In genomic region chr13:50907781-50908180, GRCh38 we compare ENCODE assay signal across 15 cellular contexts. TPM values are rescaled to one million over a fixed set of nuclear protein-coding genes. Genes with fewer than 3 reads are reported as not detected.
DNase-seq lines count a peak whose midpoint lies in the region; ATAC-seq and TF ChIP-seq lines count a peak whose summit lies in the region.
"Had no signal": no experiment of that assay in that cellular context is flagged by ENCODE, and none has a peak within 500 bp of the region (broad histone marks: within the 10 kb centered on the region; RNA-seq: fewer than 3 reads in every experiment).

No MANE protein-coding gene starts in this region.

- no peaks in the 10 kb centered on the region for H3K9me2 ChIP-seq in Karpas-422 (replicated peaks; ENCODE audit: insufficient read depth, low read length)

- H3K36me3 ChIP-seq in Karpas-422 (ENCODE audit: insufficient read depth, low read length) (no peaks in the 10 kb centered on the region), brain microvascular endothelial cell (replicated peaks) (no peaks in the 10 kb centered on the region)

- no peaks in the 10 kb centered on the region for H3K9me3 ChIP-seq in Karpas-422 (ENCODE audit: low read length)
- H3K9me3 ChIP-seq: A549 had no signal

- no peaks in the 10 kb centered on the region for H3K9me3 Mint-ChIP-seq in activated naive CD4-positive, alpha-beta T cell treated with anti-CD3 and anti-CD28 coated beads, Interleukin-2, amount 10 ng/mL, durations not matched to agents 7 days and 5 days
- no peaks in the 10 kb centered on the region for H3K9me3 Mint-ChIP-seq in activated naive CD4-positive, alpha-beta T cell treated with anti-CD3 and anti-CD28 coated beads, Interleukin-2, amount 50 U/mL, for 72 hours
- no peaks in the 10 kb centered on the region for H3K9me3 Mint-ChIP-seq in central memory CD8-positive, alpha-beta T cell

- H3K27me3 Mint-ChIP-seq in activated naive CD4-positive, alpha-beta T cell treated with anti-CD3 and anti-CD28 coated beads, Interleukin-2, amount 10 ng/mL, durations not matched to agents 7 days and 5 days: no peaks in the 10 kb centered on the region
- H3K27me3 Mint-ChIP-seq in central memory CD8-positive, alpha-beta T cell: no peaks in the 10 kb centered on the region

- no peak for TF ChIP-seq CTCF in brain microvascular endothelial cell (IDR thresholded peaks at IDR 0.05; ENCODE audit: low read depth, low read length, missing control alignments)

- H3K27me3 ChIP-seq in Karpas-422 (ENCODE audit: low read length) (no peaks in the 10 kb centered on the region), brain microvascular endothelial cell (replicated peaks) (no peaks in the 10 kb centered on the region)

- no peak overlapping the region for H3K27ac ChIP-seq in Karpas-422 (ENCODE audit: low read length)
- H3K27ac ChIP-seq in brain microvascular endothelial cell: no peak overlapping the region
- H3K27ac ChIP-seq: A549, KMS-11 had no signal

- peaks cover 9% of the 10 kb centered on the region; the same call in 1 of the 2 replicates for H4K20me1 ChIP-seq in Karpas-422 (ENCODE audit: insufficient read depth, low read depth, low read length)

- H2AFZ ChIP-seq in Karpas-422 (ENCODE audit: low read length): no peak overlapping the region

- CTCF ChIA-PET in activated naive CD4-positive, alpha-beta T cell treated with anti-CD3 and anti-CD28 coated beads, Interleukin-2, amount 10 ng/mL, durations not matched to agents 7 days and 5 days (lab: Charles Lee): interaction anchor here (6.1 kb wide), 1 partner anchor 14 kb away, joined by 84 read pairs; no protein-coding TSS in a partner anchor

- no peak overlapping the region for H3K9ac ChIP-seq in Karpas-422 (ENCODE audit: low read length)
- H3K9ac ChIP-seq: KMS-11 had no signal

- no peak for DNase-seq in activated naive CD4-positive, alpha-beta T cell treated with anti-CD3 and anti-CD28 coated beads, Interleukin-2, amount 10 ng/mL, durations not matched to agents 7 days and 5 days
- no peak for DNase-seq in activated naive CD4-positive, alpha-beta T cell treated with anti-CD3 and anti-CD28 coated beads, Interleukin-2, amount 50 U/mL, for 72 hours (ENCODE audit: low spot score in 2 of 2)
- DNase-seq in Karpas-422 (no peak), HuH-7 (ENCODE audit: low spot score) (no peak), brain microvascular endothelial cell (no peak), DMS53 (lab: John Stamatoyannopoulos, UW) (no peak)
- DNase-seq in central memory CD8-positive, alpha-beta T cell (ENCODE audit: low spot score in 2 of 2): no peak
- DNase-seq: DMS 273 treated with DMSO at 0.1 percent for 48 hours, H7, NCI-H1417 treated with DMSO at 0.1 percent for 48 hours, NCI-H2029 treated with DMSO at 0.1 percent for 48 hours, NCI-H510A treated with DMSO at 0.1 percent for 48 hours, SHP77 treated with DMSO at 0.1 percent for 48 hours had no signal

- H3K4me1 Mint-ChIP-seq in activated naive CD4-positive, alpha-beta T cell treated with anti-CD3 and anti-CD28 coated beads, Interleukin-2, amount 10 ng/mL, durations not matched to agents 7 days and 5 days: peaks cover 37% of the 10 kb centered on the region
- H3K4me1 Mint-ChIP-seq in central memory CD8-positive, alpha-beta T cell: peaks cover 30% of the 10 kb centered on the region

- H3K79me2 ChIP-seq in Karpas-422 (ENCODE audit: low read length): peaks cover 22% of the 10 kb centered on the region

- H3K4me1 ChIP-seq in Karpas-422 (ENCODE audit: low read length): peaks cover 43% of the 10 kb centered on the region

- in situ Hi-C loops in brain microvascular endothelial cell (cut with HindIII; ENCODE audit: low pct_ligation_motif_present, low sequenced_read_pairs): no loop called here

- no peak overlapping the region for H3K4me3 ChIP-seq in Karpas-422 (ENCODE audit: low read length)
- H3K4me3 ChIP-seq in brain microvascular endothelial cell (ENCODE audit: low read depth, low read length): no peak overlapping the region
- H3K4me3 ChIP-seq: A549 had no signal

- peak overlapping the region; percentile 95 for H3K4me2 ChIP-seq in Karpas-422 (ENCODE audit: low read depth, low read length, poor library complexity, severe bottlenecking)
- H3K4me2 ChIP-seq: A549, KMS-11 had no signal

- peak overlapping the region; percentile 43 for H3K4me3 Mint-ChIP-seq in activated naive CD4-positive, alpha-beta T cell treated with anti-CD3 and anti-CD28 coated beads, Interleukin-2, amount 10 ng/mL, durations not matched to agents 7 days and 5 days
- H3K4me3 Mint-ChIP-seq in central memory CD8-positive, alpha-beta T cell: peak overlapping the region; percentile 21

- H3K27ac Mint-ChIP-seq in activated naive CD4-positive, alpha-beta T cell treated with anti-CD3 and anti-CD28 coated beads, Interleukin-2, amount 10 ng/mL, durations not matched to agents 7 days and 5 days: peak overlapping the region; percentile 6
- no peak overlapping the region for H3K27ac Mint-ChIP-seq in activated naive CD4-positive, alpha-beta T cell treated with anti-CD3 and anti-CD28 coated beads, Interleukin-2, amount 50 U/mL, for 72 hours
- H3K27ac Mint-ChIP-seq in central memory CD8-positive, alpha-beta T cell (ENCODE audit: low read depth): no peak overlapping the region

- H3K36me3 Mint-ChIP-seq in activated naive CD4-positive, alpha-beta T cell treated with anti-CD3 and anti-CD28 coated beads, Interleukin-2, amount 10 ng/mL, durations not matched to agents 7 days and 5 days: peaks cover 13% of the 10 kb centered on the region
- H3K36me3 Mint-ChIP-seq in activated naive CD4-positive, alpha-beta T cell treated with anti-CD3 and anti-CD28 coated beads, Interleukin-2, amount 50 U/mL, for 72 hours: peaks cover 0 to 11% of the 10 kb centered on the region in 2 donors
- peaks cover 4% of the 10 kb centered on the region for H3K36me3 Mint-ChIP-seq in central memory CD8-positive, alpha-beta T cell (ENCODE audit: insufficient read depth)

- no peak for ATAC-seq in activated naive CD4-positive, alpha-beta T cell treated with anti-CD3 and anti-CD28 coated beads, Interleukin-2, amount 50 U/mL, for 72 hours
- no peak for ATAC-seq in central memory CD8-positive, alpha-beta T cell (replicated peaks; ENCODE audit: extremely low read depth, poor library complexity, severe bottlenecking)
- ATAC-seq: A549 had no signal

RNA-seq across cellular contexts. Expression of gene RNASEH2B, which starts 1.8 kb away (rescaled TPM):
- 10 to 100 TPM; 39.2 to 65.0 TPM for total RNA-seq in activated naive CD4-positive, alpha-beta T cell treated with anti-CD3 and anti-CD28 coated beads, Interleukin-2, amount 50 U/mL, for 72 hours
- total RNA-seq in Karpas-422 (2014; rRNA removed; shearing (Covaris generic); ENCODE audit: low replicate concordance): 85.2 and 137 TPM in 2 replicates
